22 cellular contexts compared by ENCODE assay signal in genomic region chr1:228145050-228145343, GRCh38. TPM values are rescaled to one million over a fixed set of nuclear protein-coding genes. Genes with fewer than 3 reads are reported as not detected.
DNase-seq lines count a peak whose midpoint lies in the region; ATAC-seq and TF ChIP-seq lines count a peak whose summit lies in the region.
"Had no signal": no experiment of that assay in that cellular context is flagged by ENCODE, and none has a peak within 500 bp of the region (broad histone marks: within the 10 kb centered on the region; RNA-seq: fewer than 3 reads in every experiment).

No MANE protein-coding gene starts in this region.

- no peak for TF ChIP-seq CTCF in CD4-positive, alpha-beta T cell (IDR thresholded peaks at IDR 0.05)
- no peak for TF ChIP-seq CTCF in HEK293 (tag by site-specific recombination; IDR thresholded peaks at IDR 0.05)

- H3K36me3 Mint-ChIP-seq in CD4-positive, alpha-beta T cell (ENCODE audit: low read depth): peaks cover 37% of the 10 kb centered on the region
- H3K36me3 Mint-ChIP-seq in stimulated activated memory B cell treated with anti-CD40 and anti-IgM and Interleukin-4, amounts not matched to agents 10 μg/mL and 1 μg/mL and 100 μg/mL, for 72 hours: peaks cover 10% of the 10 kb centered on the region
- peaks cover 32% of the 10 kb centered on the region for H3K36me3 Mint-ChIP-seq in activated CD8-positive, alpha-beta T cell treated with anti-CD3 and anti-CD28 coated beads, Interleukin-2, amount 10 ng/mL, durations not matched to agents 7 days and 5 days (ENCODE audit: low read depth)
- H3K36me3 Mint-ChIP-seq: IgD-negative memory B cell had no signal

- H3K9me3 ChIP-seq in CD4-positive, alpha-beta T cell (ENCODE audit: control insufficient read depth, low read length): no peaks in the 10 kb centered on the region
- no peaks in the 10 kb centered on the region for H3K9me3 ChIP-seq in HEK293 (ENCODE audit: control insufficient read depth, insufficient read depth, low read depth, low read length)
- H3K9me3 ChIP-seq in esophagus (ENCODE audit: control insufficient read depth in 2 of 2, insufficient read depth in 1 of 2, low read depth in 1 of 2, low read length in 1 of 2): no peaks in the 10 kb centered on the region

- H3K4me1 ChIP-seq in HEK293 (ENCODE audit: control insufficient read depth, insufficient read depth, low read length) (peaks cover 13% of the 10 kb centered on the region), esophagus (ENCODE audit: control insufficient read depth in 2 of 2, insufficient read depth in 2 of 2, low read length in 1 of 2) (peaks cover 26 to 66% of the 10 kb centered on the region in 2 donors)

- ATAC-seq in CD4-positive, alpha-beta T cell (ENCODE audit: poor library complexity): no peak
- no peak for ATAC-seq in stimulated activated memory B cell treated with anti-CD40 and anti-IgM and Interleukin-4, amounts not matched to agents 10 μg/mL and 1 μg/mL and 100 μg/mL, for 72 hours
- no peak for ATAC-seq in HG03521 (IDR thresholded peaks at IDR 0.05; ENCODE audit: unreplicated experiment)
- no peak for ATAC-seq in activated CD8-positive, alpha-beta T cell treated with anti-CD3 and anti-CD28 coated beads, Interleukin-2, amount 10 ng/mL, durations not matched to agents 7 days and 5 days
- no peak for ATAC-seq in HG02798 (IDR thresholded peaks at IDR 0.05; ENCODE audit: poor library complexity, unreplicated experiment)
- ATAC-seq: PC-3, T-helper 17 cell had no signal

- H3K9me3 Mint-ChIP-seq in CD4-positive, alpha-beta T cell: no peaks in the 10 kb centered on the region
- H3K9me3 Mint-ChIP-seq in stimulated activated memory B cell treated with anti-CD40 and anti-IgM and Interleukin-4, amounts not matched to agents 10 μg/mL and 1 μg/mL and 100 μg/mL, for 72 hours: no peaks in the 10 kb centered on the region
- no peaks in the 10 kb centered on the region for H3K9me3 Mint-ChIP-seq in activated CD8-positive, alpha-beta T cell treated with anti-CD3 and anti-CD28 coated beads, Interleukin-2, amount 10 ng/mL, durations not matched to agents 7 days and 5 days (ENCODE audit: insufficient read depth)
- H3K9me3 Mint-ChIP-seq: CD14-positive monocyte, IgD-negative memory B cell had no signal

- H3K27me3 ChIP-seq in CD4-positive, alpha-beta T cell (ENCODE audit: control insufficient read depth, insufficient read depth, low read length): no peaks in the 10 kb centered on the region
- no peaks in the 10 kb centered on the region for H3K27me3 ChIP-seq in esophagus (ENCODE audit: control insufficient read depth in 1 of 2, insufficient read depth in 2 of 2, low read length in 2 of 2)

- POLR2A ChIA-PET in CD4-positive, alpha-beta T cell (lab: Charles Lee): interaction anchor here (3.9 kb wide), 1 partner anchor 21 kb away, joined by 33 read pairs; the partner anchor contains the start of gene IBA57
- POLR2A ChIA-PET in HEK293 (lab: Yijun Ruan, JAX): interaction anchor here (3.7 kb wide), 1 partner anchor 19 kb away, joined by 22 read pairs; the partner anchor contains the start of gene IBA57
- POLR2A ChIA-PET in activated CD8-positive, alpha-beta T cell treated with anti-CD3 and anti-CD28 coated beads, Interleukin-2, amount 10 ng/mL, durations not matched to agents 7 days and 5 days (lab: Charles Lee): interaction anchor here (0.9 to 6.1 kb wide), 2 partner anchors 12 to 21 kb away, joined by 3 to 36 read pairs; partner anchors contain the start of gene IBA57

- H3K27ac Mint-ChIP-seq in CD4-positive, alpha-beta T cell: no peak overlapping the region
- no peak overlapping the region for H3K27ac Mint-ChIP-seq in stimulated activated memory B cell treated with anti-CD40 and anti-IgM and Interleukin-4, amounts not matched to agents 10 μg/mL and 1 μg/mL and 100 μg/mL, for 72 hours
- no peak overlapping the region for H3K27ac Mint-ChIP-seq in activated CD8-positive, alpha-beta T cell treated with anti-CD3 and anti-CD28 coated beads, Interleukin-2, amount 10 ng/mL, durations not matched to agents 7 days and 5 days
- H3K27ac Mint-ChIP-seq: IgD-negative memory B cell had no signal

- no peak overlapping the region for H3K27ac ChIP-seq in CD4-positive, alpha-beta T cell (ENCODE audit: low read depth, low read length)
- H3K27ac ChIP-seq in HEK293 (ENCODE audit: extremely low read depth, low read depth, low read length) (no peak overlapping the region), esophagus (ENCODE audit: low read depth in 2 of 2, low read length in 1 of 2) (peak overlapping the region; percentile 52 to 62)
- H3K27ac ChIP-seq: GM23248, HL-60 had no signal

- CTCF ChIA-PET in CD4-positive, alpha-beta T cell (lab: Charles Lee): interaction anchor here (1.7 kb wide), 1 partner anchor 20 kb away, joined by 3 read pairs; the partner anchor contains the start of gene IBA57
- CTCF ChIA-PET in HEK293 (lab: Yijun Ruan, JAX): interaction anchor here (1.9 kb wide), 1 partner anchor 20 kb away, joined by 8 read pairs; the partner anchor contains the start of gene IBA57
- CTCF ChIA-PET in activated CD8-positive, alpha-beta T cell treated with anti-CD3 and anti-CD28 coated beads, Interleukin-2, amount 10 ng/mL, durations not matched to agents 7 days and 5 days (lab: Charles Lee): interaction anchor here (2.3 kb wide), 1 partner anchor 14 kb away, joined by 6 read pairs; no protein-coding TSS in a partner anchor

- H3K4me3 ChIP-seq in HEK293 (ENCODE audit: low read depth, low read length) (no peak overlapping the region), esophagus (ENCODE audit: low read depth in 1 of 2, low read length in 2 of 2) (no peak overlapping the region)
- H3K4me3 ChIP-seq: GM23248 had no signal

- H3K4me3 Mint-ChIP-seq in CD4-positive, alpha-beta T cell: peak overlapping the region; percentile 23
- peak overlapping the region; percentile 26 for H3K4me3 Mint-ChIP-seq in stimulated activated memory B cell treated with anti-CD40 and anti-IgM and Interleukin-4, amounts not matched to agents 10 μg/mL and 1 μg/mL and 100 μg/mL, for 72 hours
- no peak overlapping the region for H3K4me3 Mint-ChIP-seq in activated CD8-positive, alpha-beta T cell treated with anti-CD3 and anti-CD28 coated beads, Interleukin-2, amount 10 ng/mL, durations not matched to agents 7 days and 5 days
- H3K4me3 Mint-ChIP-seq: CD14-positive monocyte, T-helper 17 cell had no signal

- WGBS in esophagus, 2 donors: 88 to 89% methylated on average over 7 of the region's 7 CpGs

- H3K27me3 Mint-ChIP-seq in CD4-positive, alpha-beta T cell: no peaks in the 10 kb centered on the region
- no peaks in the 10 kb centered on the region for H3K27me3 Mint-ChIP-seq in stimulated activated memory B cell treated with anti-CD40 and anti-IgM and Interleukin-4, amounts not matched to agents 10 μg/mL and 1 μg/mL and 100 μg/mL, for 72 hours
- H3K27me3 Mint-ChIP-seq in activated CD8-positive, alpha-beta T cell treated with anti-CD3 and anti-CD28 coated beads, Interleukin-2, amount 10 ng/mL, durations not matched to agents 7 days and 5 days (ENCODE audit: low read depth): no peaks in the 10 kb centered on the region
- H3K27me3 Mint-ChIP-seq: IgD-negative memory B cell, T-helper 17 cell had no signal

- H3K36me3 ChIP-seq in HEK293 (ENCODE audit: control insufficient read depth in 2 of 2, insufficient read depth in 1 of 2, low read length in 2 of 2) (peaks cover 0 to 54% of the 10 kb centered on the region in 2 experiments; a peak in 1 of 3 replicates), esophagus (ENCODE audit: control insufficient read depth in 2 of 2, insufficient read depth in 2 of 2, low read length in 1 of 2) (peaks cover 17 to 50% of the 10 kb centered on the region in 2 donors)

- H3K4me1 Mint-ChIP-seq in CD4-positive, alpha-beta T cell (ENCODE audit: low read depth): peaks cover 39% of the 10 kb centered on the region
- peaks cover 43% of the 10 kb centered on the region for H3K4me1 Mint-ChIP-seq in stimulated activated memory B cell treated with anti-CD40 and anti-IgM and Interleukin-4, amounts not matched to agents 10 μg/mL and 1 μg/mL and 100 μg/mL, for 72 hours
- peaks cover 32% of the 10 kb centered on the region for H3K4me1 Mint-ChIP-seq in activated CD8-positive, alpha-beta T cell treated with anti-CD3 and anti-CD28 coated beads, Interleukin-2, amount 10 ng/mL, durations not matched to agents 7 days and 5 days (ENCODE audit: low read depth)

- DNase-seq in CD4-positive, alpha-beta T cell: no peak
- no peak for DNase-seq in H4 (ENCODE audit: low spot score)
- no peak for DNase-seq in activated CD8-positive, alpha-beta T cell treated with anti-CD3 and anti-CD28 coated beads, Interleukin-2, amount 10 ng/mL, durations not matched to agents 7 days and 5 days
- DNase-seq: COR-L47, DMS 273 treated with DMSO at 0.1 percent for 48 hours, GDM1, GM23248, NCI-H1105 treated with DMSO at 0.1 percent for 48 hours, NCI-H1694 treated with DMSO at 0.1 percent for 48 hours, NCI-H2227 treated with DMSO at 0.1 percent for 48 hours, NCI-H524 treated with DMSO at 0.1 percent for 48 hours, PC-3, RPMI8226, T-helper 17 cell had no signal

- intact Hi-C loops in CD4-positive, alpha-beta T cell (cut with DNase I, micrococcal nuclease): loop anchor here in 1 of 2 experiments (10.0 kb wide), 1 partner anchor 1360 kb away; the partner anchor contains the start of gene NUP133

RNA-seq across cellular contexts. Expression of gene GJC2, which starts 4.7 kb away (rescaled TPM):
- 1 to 10 TPM; 2.1 to 2.4 TPM for total RNA-seq in CD4-positive, alpha-beta T cell
- under 1 TPM; 0.57 to 0.64 TPM for polyA plus RNA-seq in esophagus
- total RNA-seq in H4 (2014; rRNA removed; shearing (Covaris generic)): 0.06 TPM in 1 of 2 replicates, not detected in the other
- 1 to 10 TPM; 4.1 to 4.4 TPM for total RNA-seq in activated CD8-positive, alpha-beta T cell treated with anti-CD3 and anti-CD28 coated beads, Interleukin-2, amount 10 ng/mL, durations not matched to agents 7 days and 5 days
- polyA plus RNA-seq: CD14-positive monocyte, IgD-negative memory B cell had no signal

RNA-seq across cellular contexts. Expression of gene GUK1, which starts 4.9 kb away (rescaled TPM):
- total RNA-seq in CD4-positive, alpha-beta T cell: 100 to 1,000 TPM; 373 to 378 TPM
- polyA plus RNA-seq in esophagus: 100 to 1,000 TPM; 299 to 484 TPM
- 185 and 196 TPM in 2 replicates for total RNA-seq in H4 (2014; rRNA removed; shearing (Covaris generic))
- total RNA-seq in activated CD8-positive, alpha-beta T cell treated with anti-CD3 and anti-CD28 coated beads, Interleukin-2, amount 10 ng/mL, durations not matched to agents 7 days and 5 days: 100 to 1,000 TPM; 339 to 344 TPM

RNA-seq across cellular contexts. Expression of gene IBA57, which starts 20.6 kb away (rescaled TPM):
- 10 to 100 TPM; 19.7 to 19.9 TPM for total RNA-seq in CD4-positive, alpha-beta T cell
- polyA plus RNA-seq in esophagus: 1 to 10 TPM; 1.5 to 3.5 TPM
- total RNA-seq in H4 (2014; rRNA removed; shearing (Covaris generic)): 0.74 and 1.8 TPM in 2 replicates
- total RNA-seq in activated CD8-positive, alpha-beta T cell treated with anti-CD3 and anti-CD28 coated beads, Interleukin-2, amount 10 ng/mL, durations not matched to agents 7 days and 5 days: 1 to 10 TPM; 7.5 to 8.9 TPM

RNA-seq across cellular contexts. Expression of gene MRPL55, which starts 35.9 kb away (rescaled TPM):
- 100 to 1,000 TPM; 120 to 128 TPM for total RNA-seq in CD4-positive, alpha-beta T cell
- 10 to 100 TPM; 87.0 to 94.9 TPM for polyA plus RNA-seq in esophagus
- total RNA-seq in H4 (2014; rRNA removed; shearing (Covaris generic)): 85.3 and 97.7 TPM in 2 replicates
- 10 to 100 TPM; 51.1 to 60.7 TPM for total RNA-seq in activated CD8-positive, alpha-beta T cell treated with anti-CD3 and anti-CD28 coated beads, Interleukin-2, amount 10 ng/mL, durations not matched to agents 7 days and 5 days

RNA-seq across cellular contexts. Expression of gene C1orf35, which starts 41.9 kb away (rescaled TPM):
- 10 to 100 TPM; 36.6 to 40.3 TPM for total RNA-seq in CD4-positive, alpha-beta T cell
- polyA plus RNA-seq in esophagus: 10 to 100 TPM; 18.4 to 26.0 TPM
- total RNA-seq in H4 (2014; rRNA removed; shearing (Covaris generic)): 10.7 and 14.2 TPM in 2 replicates
- 10 to 100 TPM; 24.7 to 25.6 TPM for total RNA-seq in activated CD8-positive, alpha-beta T cell treated with anti-CD3 and anti-CD28 coated beads, Interleukin-2, amount 10 ng/mL, durations not matched to agents 7 days and 5 days

Comparison
In these comparisons a context has a peak if more than half of its experiments do, and no peak if none do; other contexts are left out.
1. H3K27ac ChIP-seq: peak in esophagus (2 of 2); none in CD4-positive, alpha-beta T cell (single experiment) and HEK293 (single experiment).